In genomic region chr20:63057133-63058117, GRCh38 we compare ENCODE assay signal across 26 cellular contexts. TPM values are rescaled to one million over a fixed set of nuclear protein-coding genes. Genes with fewer than 3 reads are reported as not detected.
DNase-seq lines count a peak whose midpoint lies in the region; ATAC-seq, FAIRE-seq and TF ChIP-seq lines count a peak whose summit lies in the region.
"Had no signal": no experiment of that assay in that cellular context is flagged by ENCODE, and none has a peak within 500 bp of the region (broad histone marks: within the 10 kb centered on the region; RNA-seq: fewer than 3 reads in every experiment).

No MANE protein-coding gene starts in this region.

- no peaks in the 10 kb centered on the region for H3K9me3 Mint-ChIP-seq in activated CD4-positive, alpha-beta memory T cell treated with anti-CD3 and anti-CD28 coated beads for 36 hours
- H3K9me3 Mint-ChIP-seq: stimulated activated naive CD8-positive, alpha-beta T cell treated with anti-CD3 and anti-CD28 coated beads, Interleukin-15, amount 100 ng/mL, for 72 hours had no signal

- no peak for TF ChIP-seq CTCF in astrocyte of the spinal cord (IDR thresholded peaks at IDR 0.05; ENCODE audit: low read depth, low read length)

- ATAC-seq in HG03342 (IDR thresholded peaks at IDR 0.05; ENCODE audit: unreplicated experiment), result no peak

- no peak overlapping the region for H3K27ac Mint-ChIP-seq in activated CD4-positive, alpha-beta memory T cell treated with anti-CD3 and anti-CD28 coated beads for 36 hours
- H3K27ac Mint-ChIP-seq: activated T-helper 2 cell treated with anti-CD3 and anti-CD28 coated beads, Interferon-gamma antibody, Interleukin-2, Interleukin-4, amounts not matched to agents 10 μg/mL and 5 μg/mL and 100 μg/mL, durations not matched to agents 14 hours and 24 hours and 36 hours; nephron progenitor cell; stimulated activated naive CD8-positive, alpha-beta T cell treated with anti-CD3 and anti-CD28 coated beads, Interleukin-15, amount 100 ng/mL, for 72 hours had no signal

- FAIRE-seq in urothelium cell line (lab: Jason Lieb, UNC), result peak; percentile 96
- FAIRE-seq: GM18507 had no signal

- H3K4me3 ChIP-seq in astrocyte of the spinal cord (ENCODE audit: low read depth, low read length), result no peak overlapping the region
- H3K4me3 ChIP-seq: adrenal gland, MG63, prostate gland, transverse colon had no signal

- intact Hi-C loops in activated CD4-positive, alpha-beta memory T cell treated with anti-CD3 and anti-CD28 coated beads for 36 hours (cut with micrococcal nuclease), result loop anchor here (5.0 kb wide), 1 partner anchor 125 kb away; no protein-coding TSS in a partner anchor

- POLR2A ChIA-PET in activated CD4-positive, alpha-beta memory T cell treated with anti-CD3 and anti-CD28 coated beads for 36 hours (lab: Charles Lee), result no interaction called here

- H3K4me3 Mint-ChIP-seq in activated CD4-positive, alpha-beta memory T cell treated with anti-CD3 and anti-CD28 coated beads for 36 hours, result no peak overlapping the region
- H3K4me3 Mint-ChIP-seq: nephron progenitor cell; stimulated activated naive CD8-positive, alpha-beta T cell treated with anti-CD3 and anti-CD28 coated beads, Interleukin-15, amount 100 ng/mL, for 72 hours had no signal

- CTCF ChIA-PET in activated CD4-positive, alpha-beta memory T cell treated with anti-CD3 and anti-CD28 coated beads for 36 hours (lab: Charles Lee), result interaction anchor here (0.6 to 1.7 kb wide), 4 partner anchors 103 to 158 kb away, joined by 3 to 7 read pairs (median 3); no protein-coding TSS in a partner anchor

- no peaks in the 10 kb centered on the region for H3K4me1 Mint-ChIP-seq in activated CD4-positive, alpha-beta memory T cell treated with anti-CD3 and anti-CD28 coated beads for 36 hours (ENCODE audit: low read depth)
- H3K4me1 Mint-ChIP-seq: stimulated activated naive CD8-positive, alpha-beta T cell treated with anti-CD3 and anti-CD28 coated beads, Interleukin-15, amount 100 ng/mL, for 72 hours had no signal

- in situ Hi-C loops in astrocyte of the spinal cord (cut with HindIII; ENCODE audit: low sequenced_read_pairs), result no loop called here

- H3K27me3 Mint-ChIP-seq in activated CD4-positive, alpha-beta memory T cell treated with anti-CD3 and anti-CD28 coated beads for 36 hours, result peaks cover 17% of the 10 kb centered on the region

- DNase-seq in activated effector memory CD4-positive, alpha-beta T cell treated with anti-CD3 and anti-CD28 coated beads, Interleukin-2, amount 50 U/mL, for 16 hours, result peak; percentile 3
- DNase-seq in activated effector memory CD4-positive, alpha-beta T cell treated with Interleukin-2 at 50 U/mL for 16 hours, result no peak
- DNase-seq in astrocyte of the spinal cord (ENCODE audit: low read depth, low spot score) (peak; percentile 5), foreskin melanocyte (peak; percentile 32), urothelium cell line (ENCODE audit: low spot score) (no peak), NK-92 (lab: John Stamatoyannopoulos, UW; ENCODE audit: unreplicated experiment) (no peak)
- DNase-seq in activated CD4-positive, alpha-beta memory T cell treated with anti-CD3 and anti-CD28 coated beads for 36 hours, result no peak
- DNase-seq: EL, midbrain, NCI-H748 treated with DMSO at 0.1 percent for 48 hours had no signal

- H3K36me3 Mint-ChIP-seq in activated CD4-positive, alpha-beta memory T cell treated with anti-CD3 and anti-CD28 coated beads for 36 hours, result no peaks in the 10 kb centered on the region

RNA-seq across cellular contexts. Expression of gene BHLHE23, which starts 50.7 kb away (rescaled TPM):
- total RNA-seq in activated CD4-positive, alpha-beta memory T cell treated with anti-CD3 and anti-CD28 coated beads for 36 hours, result not detected
- total RNA-seq: A172; activated T-helper 2 cell treated with anti-CD3 and anti-CD28 coated beads, Interferon-gamma antibody, Interleukin-2, Interleukin-4, amounts not matched to agents 10 μg/mL and 5 μg/mL and 100 μg/mL, durations not matched to agents 14 hours and 24 hours and 36 hours; adrenal gland; Calu3; dorsolateral prefrontal cortex; esophagus mucosa; left lobe of liver; OCI-LY7; T-helper 1 cell treated with Interleukin-12 subunit alpha and Interleukin-12 subunit beta and Interleukin-4 antibody, amounts not matched to agents 30 ng/mL and 1 ng/mL, for 36 hours; transverse colon had no signal

Comparison
In these comparisons a context has a peak if more than half of its experiments do, and no peak if none do; other contexts are left out.
1. DNase-seq: peak in activated effector memory CD4-positive, alpha-beta T cell treated with anti-CD3 and anti-CD28 coated beads, Interleukin-2, amount 50 U/mL, for 16 hours (single experiment), astrocyte of the spinal cord (single experiment) and foreskin melanocyte (single experiment); none in activated effector memory CD4-positive, alpha-beta T cell treated with Interleukin-2 at 50 U/mL for 16 hours (single experiment), urothelium cell line (single experiment), activated CD4-positive, alpha-beta memory T cell treated with anti-CD3 and anti-CD28 coated beads for 36 hours (single experiment) and NK-92 (single experiment).